ENCODE assay signal across 8 cellular contexts in genomic region chr12:119444462-119445044, GRCh38.
A peak's percentile ranks its signal among the peaks of the same experiment; 100 is the strongest.
DNase-seq lines count a peak whose midpoint lies in the region; FAIRE-seq and TF ChIP-seq lines count a peak whose summit lies in the region.

No MANE protein-coding gene starts in this region.

- no peaks in the 10 kb centered on the region for H3K27me3 ChIP-seq in HUES64 (ENCODE audit: insufficient read depth, low read length)
- H3K27me3 ChIP-seq in Peyer's patch = no peaks in the 10 kb centered on the region

- H3K9me3 ChIP-seq in HUES64 (ENCODE audit: insufficient read depth, low read depth, low read length) = no peaks in the 10 kb centered on the region
- H3K9me3 ChIP-seq in Peyer's patch = no peaks in the 10 kb centered on the region

- FAIRE-seq in A204.1 (lab: Jason Lieb, UNC) = peak; percentile 25

- no peaks in the 10 kb centered on the region for H3K36me3 ChIP-seq in HUES64 (ENCODE audit: insufficient read depth, low read length)
- H3K36me3 ChIP-seq in Peyer's patch = no peaks in the 10 kb centered on the region

- no peak overlapping the region for H3K9ac ChIP-seq in HUES64 (ENCODE audit: low read depth, low read length)

- in situ Hi-C loops in astrocyte of the spinal cord (cut with HindIII; ENCODE audit: low sequenced_read_pairs) = no loop called here

- TF ChIP-seq CTCF in GM12872 (IDR thresholded peaks at IDR 0.05; ENCODE audit: insufficient read depth, low read depth, low read length) (peak; percentile 98), Peyer's patch (IDR thresholded peaks at IDR 0.05) (peak in 4 of 6 experiments; percentile 59 to 64 (median 61)), astrocyte of the spinal cord (IDR thresholded peaks at IDR 0.05; ENCODE audit: low read depth, low read length) (peak; percentile 63)

- 21% methylated on average over 10 of the region's 10 CpGs for WGBS in HUES64

- H3K4me3 ChIP-seq in HUES64 (ENCODE audit: low read length) = peak overlapping the region; percentile 37
- no peak overlapping the region for H3K4me3 ChIP-seq in Peyer's patch
- H3K4me3 ChIP-seq in astrocyte of the spinal cord (ENCODE audit: low read depth, low read length) = no peak overlapping the region

- DNase-seq in Peyer's patch (peak in 1 of 3 donors; percentile 61), astrocyte of the spinal cord (ENCODE audit: low read depth, low spot score) (peak; percentile 27), inferior parietal cortex (ENCODE audit: extremely low spot score) (peak; percentile 75), dedifferentiated amniotic fluid mesenchymal stem cell (ENCODE audit: extremely low spot score) (no peak)
- DNase-seq in stimulated activated CD4-positive, alpha-beta T cell treated with anti-CD3 and anti-CD28 coated beads, TNF-alpha, amount 100 ng/mL, for 24 hours (ENCODE audit: low read depth in 3 of 3) = peak; percentile 1 to 34 (median 6)

- TF ChIP-seq POLR2A in Peyer's patch (IDR thresholded peaks at IDR 0.05) = no peak

- H3K4me1 ChIP-seq in HUES64 (ENCODE audit: insufficient read depth, low read length) (no peaks in the 10 kb centered on the region), Peyer's patch (no peaks in the 10 kb centered on the region)

- H3K27ac ChIP-seq in HUES64 (ENCODE audit: low read depth, low read length) = no peak overlapping the region
- no peak overlapping the region for H3K27ac ChIP-seq in Peyer's patch
